ENCODE assay signal across 7 cellular contexts in the genomic region with DNA sequence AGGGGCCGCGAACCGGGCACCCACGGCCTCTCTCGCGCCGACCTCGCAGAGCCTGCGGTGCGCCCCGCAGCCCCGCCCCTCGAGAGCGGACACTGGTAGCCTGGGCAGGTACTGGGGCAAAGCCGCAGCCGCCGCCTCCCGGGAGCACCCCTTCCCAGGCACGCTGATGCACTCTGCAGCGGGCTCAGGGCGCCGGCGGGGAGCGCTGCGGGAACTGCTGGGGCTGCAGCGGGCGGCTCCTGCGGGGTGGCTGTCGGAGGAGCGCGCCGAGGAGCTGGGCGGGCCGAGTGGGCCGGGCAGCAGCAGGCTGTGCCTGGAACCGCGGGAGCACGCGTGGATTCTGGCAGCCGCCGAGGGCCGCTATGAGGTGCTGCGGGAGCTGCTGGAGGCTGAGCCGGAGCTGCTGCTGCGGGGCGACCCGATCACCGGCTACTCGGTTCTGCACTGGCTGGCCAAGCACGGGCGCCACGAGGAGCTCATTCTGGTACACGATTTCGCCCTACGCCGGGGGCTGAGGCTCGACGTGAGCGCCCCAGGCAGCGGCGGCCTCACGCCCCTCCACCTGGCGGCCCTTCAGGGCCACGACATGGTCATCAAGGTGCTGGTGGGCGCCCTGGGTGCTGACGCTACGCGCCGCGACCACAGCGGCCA. TPM values are rescaled to one million over a fixed set of nuclear protein-coding genes. Genes with fewer than 3 reads are reported as not detected.
DNase-seq lines count a peak whose midpoint lies in the region; ATAC-seq and TF ChIP-seq lines count a peak whose summit lies in the region.

No MANE protein-coding gene starts in this region.

- DNase-seq in HEK293T (ENCODE audit: extremely low spot score) (peak; percentile 41), T-helper 9 cell (peak; percentile 31), dermis blood vessel endothelial cell (peak; percentile 10), upper lobe of right lung (no peak), HPDE6-E6E7 (ENCODE audit: extremely low spot score) (no peak)

- H3K27me3 ChIP-seq in mononuclear cell (ENCODE audit: insufficient read depth, low read length) = no peaks in the 10 kb centered on the region
- H3K27me3 ChIP-seq in upper lobe of right lung = no peaks in the 10 kb centered on the region

- ATAC-seq in upper lobe of right lung (peak; percentile 65), HG03460 (IDR thresholded peaks at IDR 0.05; ENCODE audit: unreplicated experiment) (no peak)

- peaks cover 64% of the 10 kb centered on the region for H3K4me1 ChIP-seq in mononuclear cell (ENCODE audit: insufficient read depth, low read length)
- H3K4me1 ChIP-seq in upper lobe of right lung = no peaks in the 10 kb centered on the region

- no peak overlapping the region for H3K27ac ChIP-seq in upper lobe of right lung

- intact Hi-C loops in upper lobe of right lung (cut with DNase I) = no loop called here

- TF ChIP-seq CTCF in upper lobe of right lung (IDR thresholded peaks at IDR 0.05) = no peak

- POLR2A ChIA-PET in HEK293T (lab: Yijun Ruan, JAX) = interaction anchor here (0.7 to 3.2 kb wide), 9 partner anchors 11 to 153 kb away, joined by 3 to 28 read pairs (median 5); a partner anchor contains a TSS

- H3K4me3 ChIP-seq in mononuclear cell (ENCODE audit: low read length) (peak overlapping the region; percentile 49), upper lobe of right lung (peak overlapping the region; percentile 53)

- H3K9me3 ChIP-seq in mononuclear cell (ENCODE audit: low read depth, low read length) = no peaks in the 10 kb centered on the region
- H3K9me3 ChIP-seq in upper lobe of right lung = no peaks in the 10 kb centered on the region

- CTCF ChIA-PET in HEK293T (lab: Yijun Ruan, JAX) = interaction anchor here (0.6 to 1.4 kb wide), 7 partner anchors 9 to 270 kb away, joined by 3 to 9 read pairs (median 3); a partner anchor contains a TSS

- H3K36me3 ChIP-seq in upper lobe of right lung = no peaks in the 10 kb centered on the region

TF ChIP-seq in HEK293T, 16 proteins besides CTCF, POLR2A, EP300 and RAD21:
- TF ChIP-seq L3MBTL2 (conservative IDR thresholded peaks at IDR 0.05) = no peak
- no peak for TF ChIP-seq ELF4 (IDR thresholded peaks at IDR 0.05)
- TF ChIP-seq NFRKB (IDR thresholded peaks at IDR 0.05) = no peak
- no peak for TF ChIP-seq TARDBP (IDR thresholded peaks at IDR 0.05)
- TF ChIP-seq LEF1 (IDR thresholded peaks at IDR 0.05; ENCODE audit: borderline replicate concordance) = no peak
- no peak for TF ChIP-seq FOXK2 (IDR thresholded peaks at IDR 0.05)
- TF ChIP-seq ARNT (IDR thresholded peaks at IDR 0.05) = no peak
- no peak for TF ChIP-seq ZNF384 (IDR thresholded peaks at IDR 0.05)
- TF ChIP-seq SUZ12 (IDR thresholded peaks at IDR 0.05) = no peak
- TF ChIP-seq SP1 (IDR thresholded peaks at IDR 0.05) = no peak
- TF ChIP-seq HDGF (IDR thresholded peaks at IDR 0.05; ENCODE audit: borderline replicate concordance) = no peak
- no peak for TF ChIP-seq FOXA1 (IDR thresholded peaks at IDR 0.05)

RNA-seq across cellular contexts. Expression of a gene that starts 0.4 kb away (rescaled TPM):
- total RNA-seq in dermis blood vessel endothelial cell = 0.05 TPM in 1 of 2 replicates, not detected in the other
- total RNA-seq in mononuclear cell = 0.42 TPM
- 4.0 TPM for total RNA-seq in upper lobe of right lung

RNA-seq across cellular contexts. Expression of a gene that starts 32.6 kb away (rescaled TPM):
- total RNA-seq in dermis blood vessel endothelial cell (2,423 and 9,363 TPM in 2 replicates), mononuclear cell (6,218 TPM), upper lobe of right lung (1,275 TPM)

Comparison
In these comparisons a context has a peak if more than half of its experiments do, and no peak if none do; other contexts are left out.
1. DNase-seq: peak in HEK293T (single experiment), T-helper 9 cell (single experiment) and dermis blood vessel endothelial cell (single experiment); none in upper lobe of right lung (single experiment) and HPDE6-E6E7 (single experiment).